Comparison of ENCODE assay signal across 8 cellular contexts in genomic region chr1:150162862-150163706, GRCh38. TPM values are rescaled to one million over a fixed set of nuclear protein-coding genes. Genes with fewer than 3 reads are reported as not detected.
A peak's percentile ranks its signal among the peaks of the same experiment; 100 is the strongest.
DNase-seq lines count a peak whose midpoint lies in the region; ATAC-seq, FAIRE-seq and TF ChIP-seq lines count a peak whose summit lies in the region.

No MANE protein-coding gene starts in this region.

- POLR2A ChIA-PET in endothelial cell of umbilical vein (lab: Charles Lee): interaction anchor here (0.7 to 2.2 kb wide), 4 partner anchors 11 to 185 kb away, joined by 3 to 11 read pairs (median 4); partner anchors contain the start of gene PLEKHO1

- peak overlapping the region; percentile 27 for H3K4me3 Mint-ChIP-seq in Calu3 (ENCODE audit: low read depth, unreplicated experiment)

- peak; percentile 25 for TF ChIP-seq POLR2A in endothelial cell of umbilical vein (IDR thresholded peaks at IDR 0.05; ENCODE audit: low read depth, low read length)

- no peaks in the 10 kb centered on the region for H4K20me1 ChIP-seq in endothelial cell of umbilical vein (replicated peaks; ENCODE audit: control insufficient read depth, extremely low read depth, insufficient read depth, low read length)

- H3K4me2 ChIP-seq in endothelial cell of umbilical vein (ENCODE audit: insufficient read depth, low read length): peak overlapping the region; percentile 44

- ATAC-seq in GM19372 (IDR thresholded peaks at IDR 0.05; ENCODE audit: low read depth, unreplicated experiment): peak; percentile 35
- ATAC-seq in SK-N-SH treated with all-trans-retinoic acid at 6 μM for 48 hours: peak; percentile 94
- no peak for ATAC-seq in HG03460 (IDR thresholded peaks at IDR 0.05; ENCODE audit: unreplicated experiment)

- DNase-seq in Calu3 (peak; percentile 61), LHCN-M2 (ENCODE audit: low read depth) (peak; percentile 99), endothelial cell of umbilical vein (ENCODE audit: low read depth, low spot score) (peak; percentile 93), medulla oblongata (ENCODE audit: extremely low spot score) (peak; percentile 90), substantia nigra (lab: John Stamatoyannopoulos, UW) (peak in 36 of 49 donors; percentile 15 to 80 (median 50))

- H3K27me3 ChIP-seq in endothelial cell of umbilical vein (ENCODE audit: control insufficient read depth in 2 of 2, insufficient read depth in 2 of 2, low read length in 2 of 2): no peaks in the 10 kb centered on the region

- BruUV-seq in Calu3 (replicated peaks; lab: Mats Ljungman, UMichigan): TSS peak; percentile 95
- BruUV-seq in endothelial cell of umbilical vein (replicated peaks; lab: Mats Ljungman, UMichigan): TSS peak; percentile 95

- no peak for TF ChIP-seq CTCF in Calu3 (IDR thresholded peaks at IDR 0.05; ENCODE audit: unreplicated experiment)
- no peak for TF ChIP-seq CTCF in endothelial cell of umbilical vein (IDR thresholded peaks at IDR 0.05; ENCODE audit: extremely low read depth in 1 of 2, insufficient read depth in 1 of 2, low read depth in 1 of 2, low read length in 2 of 2)

- H3K9ac ChIP-seq in endothelial cell of umbilical vein (replicated peaks; ENCODE audit: extremely low read depth, insufficient read depth, low read length): peak overlapping the region; percentile 65

- peaks cover 8% of the 10 kb centered on the region for H3K4me1 Mint-ChIP-seq in Calu3 (ENCODE audit: low read depth, unreplicated experiment)

- peak; percentile 87 for FAIRE-seq in endothelial cell of umbilical vein (lab: Jason Lieb, UNC)

- H3K9me3 ChIP-seq in endothelial cell of umbilical vein (replicated peaks; ENCODE audit: control insufficient read depth, insufficient read depth, low read length): no peaks in the 10 kb centered on the region

- no peaks in the 10 kb centered on the region for H3K9me1 ChIP-seq in endothelial cell of umbilical vein (replicated peaks; ENCODE audit: control insufficient read depth, extremely low read depth, insufficient read depth, low read length)

- CTCF ChIA-PET in Calu3 (lab: Charles Lee) (interaction anchor here (2.7 kb wide), 1 partner anchor 24 kb away, joined by 11 read pairs; no protein-coding TSS in a partner anchor), endothelial cell of umbilical vein (lab: Charles Lee) (interaction anchor here (1.6 to 2.7 kb wide), 5 partner anchors 11 to 90 kb away, joined by 4 to 15 read pairs (median 12); partner anchors contain the start of gene PLEKHO1)

- dilution Hi-C loops in endothelial cell of umbilical vein (cut with MboI; ENCODE audit: extremely low pct_ligation_motif_present, low sequenced_read_pairs): no loop called here

- peaks cover 41% of the 10 kb centered on the region for H3K4me1 ChIP-seq in endothelial cell of umbilical vein (ENCODE audit: control insufficient read depth, extremely low read depth, insufficient read depth, low read length)

- peaks cover 2% of the 10 kb centered on the region for H3K79me2 ChIP-seq in endothelial cell of umbilical vein (ENCODE audit: control insufficient read depth, insufficient read depth, low read length)

- H3K27me3 Mint-ChIP-seq in Calu3 (ENCODE audit: unreplicated experiment): peaks cover 26% of the 10 kb centered on the region

- intact Hi-C loops in Calu3 (cut with micrococcal nuclease; ENCODE audit: unreplicated experiment) (no loop called here), endothelial cell of umbilical vein (cut with micrococcal nuclease) (no loop called here)

- H3K4me3 ChIP-seq in endothelial cell of umbilical vein (replicated peaks in 1 of 3; ENCODE audit: insufficient read depth in 1 of 3, low read depth in 1 of 3, low read length in 3 of 3): no peak overlapping the region

- no peaks in the 10 kb centered on the region for H3K9me3 Mint-ChIP-seq in Calu3 (ENCODE audit: low read depth, unreplicated experiment)

- peak overlapping the region; percentile 51 for H2AFZ ChIP-seq in endothelial cell of umbilical vein (ENCODE audit: low read depth, low read length)

- peak overlapping the region; percentile 30 for H3K27ac Mint-ChIP-seq in Calu3 (ENCODE audit: unreplicated experiment)

- peaks cover 3 to 4% of the 10 kb centered on the region in 2 experiments for H3K36me3 ChIP-seq in endothelial cell of umbilical vein (ENCODE audit: control insufficient read depth in 2 of 2, extremely low read depth in 1 of 2, insufficient read depth in 2 of 2, low read length in 2 of 2)

- H3K36me3 Mint-ChIP-seq in Calu3 (ENCODE audit: insufficient read depth, unreplicated experiment): no peaks in the 10 kb centered on the region

- H3K27ac ChIP-seq in endothelial cell of umbilical vein (ENCODE audit: insufficient read depth, low read depth, low read length): peak overlapping the region; percentile 75
- H3K27ac ChIP-seq in substantia nigra (ENCODE audit: low read depth, low read length, poor library complexity, severe bottlenecking): peak overlapping the region; percentile 43

TF ChIP-seq in SK-N-SH treated with all-trans-retinoic acid at 6 μM for 48 hours, 23 proteins besides CTCF, POLR2A, EP300 and RAD21:
- TF ChIP-seq ZFP3 (CRISPR knock-in tag; IDR thresholded peaks at IDR 0.05) (peak; percentile 55; the same call in 1 of the 2 replicates), TOX (CRISPR knock-in tag; IDR thresholded peaks at IDR 0.05; ENCODE audit: borderline replicate concordance) (peak; percentile 77), RARB (CRISPR knock-in tag; IDR thresholded peaks at IDR 0.05) (peak; percentile 24; the same call in 1 of the 2 replicates), TCF4 (CRISPR knock-in tag; IDR thresholded peaks at IDR 0.05; ENCODE audit: borderline replicate concordance) (no peak), ZNF70 (CRISPR knock-in tag; IDR thresholded peaks at IDR 0.05) (no peak), ISL1 (CRISPR knock-in tag; IDR thresholded peaks at IDR 0.05) (no peak), ZNF565 (CRISPR knock-in tag; conservative IDR thresholded peaks at IDR 0.05; ENCODE audit: low read depth) (no peak)
- TF ChIP-seq, protein P1, sequence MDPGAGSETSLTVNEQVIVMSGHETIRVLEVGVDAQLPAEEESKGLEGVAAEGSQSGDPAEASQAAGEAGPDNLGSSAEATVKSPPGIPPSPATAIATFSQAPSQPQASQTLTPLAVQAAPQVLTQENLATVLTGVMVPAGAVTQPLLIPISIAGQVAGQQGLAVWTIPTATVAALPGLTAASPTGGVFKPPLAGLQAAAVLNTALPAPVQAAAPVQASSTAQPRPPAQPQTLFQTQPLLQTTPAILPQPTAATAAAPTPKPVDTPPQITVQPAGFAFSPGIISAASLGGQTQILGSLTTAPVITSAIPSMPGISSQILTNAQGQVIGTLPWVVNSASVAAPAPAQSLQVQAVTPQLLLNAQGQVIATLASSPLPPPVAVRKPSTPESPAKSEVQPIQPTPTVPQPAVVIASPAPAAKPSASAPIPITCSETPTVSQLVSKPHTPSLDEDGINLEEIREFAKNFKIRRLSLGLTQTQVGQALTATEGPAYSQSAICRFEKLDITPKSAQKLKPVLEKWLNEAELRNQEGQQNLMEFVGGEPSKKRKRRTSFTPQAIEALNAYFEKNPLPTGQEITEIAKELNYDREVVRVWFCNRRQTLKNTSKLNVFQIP (CRISPR knock-in tag; IDR thresholded peaks at IDR 0.05; ENCODE audit: borderline replicate concordance, low read depth): no peak

TF ChIP-seq in endothelial cell of umbilical vein, 7 proteins besides CTCF, POLR2A, EP300 and RAD21:
- TF ChIP-seq JUN (IDR thresholded peaks at IDR 0.05; ENCODE audit: borderline replicate concordance, insufficient read depth, insufficient read length, low read depth) (no peak), GATA2 (IDR thresholded peaks at IDR 0.05; ENCODE audit: insufficient read depth, insufficient read length, low read depth, low read length) (no peak), FOS (IDR thresholded peaks at IDR 0.05; ENCODE audit: borderline replicate concordance, insufficient read depth, low read length) (no peak), EZH2 (IDR thresholded peaks at IDR 0.05; ENCODE audit: borderline replicate concordance, low read depth, low read length, severe bottlenecking) (no peak), POLR2AphosphoS5 (IDR thresholded peaks at IDR 0.05; ENCODE audit: insufficient read depth, low read depth, low read length) (peak; percentile 46), MYC (IDR thresholded peaks at IDR 0.05; ENCODE audit: low read depth, low read length) (no peak)
- TF ChIP-seq, protein P2, sequence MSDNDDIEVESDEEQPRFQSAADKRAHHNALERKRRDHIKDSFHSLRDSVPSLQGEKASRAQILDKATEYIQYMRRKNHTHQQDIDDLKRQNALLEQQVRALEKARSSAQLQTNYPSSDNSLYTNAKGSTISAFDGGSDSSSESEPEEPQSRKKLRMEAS (IDR thresholded peaks at IDR 0.05; ENCODE audit: insufficient read depth, insufficient read length): peak; percentile 37

RNA-seq across cellular contexts. Expression of gene PLEKHO1, which starts 13.4 kb away (rescaled TPM):
- total RNA-seq in Calu3 (2022) (2.0 and 4.2 TPM in 2 replicates), LHCN-M2 (2014; rRNA removed) (107 and 111 TPM in 2 replicates), endothelial cell of umbilical vein (101 and 121 TPM in 2 replicates)
- polyA plus RNA-seq in LHCN-M2 (2012): 73.8 TPM
- polyA plus RNA-seq in endothelial cell of umbilical vein: 59.8 and 71.9 TPM in 2 replicates
- 48.6 and 60.4 TPM in 2 replicates for polyA plus RNA-seq in endothelial cell of umbilical vein (2011; cell fraction: cytosol; rRNA removed)
- polyA plus RNA-seq in endothelial cell of umbilical vein (2011; cell fraction: nucleus; rRNA removed): 77.9 and 115 TPM in 2 replicates
- polyA plus RNA-seq in endothelial cell of umbilical vein (2012): 31.8 and 49.5 TPM in 2 replicates
- polyA minus RNA-seq in endothelial cell of umbilical vein: 38.4 and 42.1 TPM in 2 replicates
- not detected for polyA minus RNA-seq in endothelial cell of umbilical vein (2011; cell fraction: cytosol; rRNA and poly(A)+ RNA removed)
- polyA minus RNA-seq in endothelial cell of umbilical vein (2011; cell fraction: nucleus; rRNA and poly(A)+ RNA removed): 24.2 and 30.3 TPM in 2 replicates

Comparison
In these comparisons a context has a peak if more than half of its experiments do, and no peak if none do; other contexts are left out.
1. RNA of gene PLEKHO1, which starts 13.4 kb away (total RNA-seq): 107 to 111 TPM in LHCN-M2 and 101 to 121 TPM in endothelial cell of umbilical vein; 2.0 to 4.2 TPM in Calu3; every median in the first group is over 10 times any median in the second.
2. Peak in every context shown above with its lines, with median percentiles within 50 percentile points of each other: DNase-seq.